1 cellular context compared by ENCODE assay signal in genomic region chr1:45012639-45013278, GRCh38.
A peak's percentile ranks its signal among the peaks of the same experiment; 100 is the strongest.
TF ChIP-seq lines count a peak whose summit lies in the region.

No MANE protein-coding gene starts in this region.

TF ChIP-seq in IMR-90, 13 proteins besides CTCF, POLR2A, EP300 and RAD21:
- TF ChIP-seq BHLHE40 (IDR thresholded peaks at IDR 0.05; ENCODE audit: low read depth, low read length) = no peak
- no peak for TF ChIP-seq MAZ (IDR thresholded peaks at IDR 0.05; ENCODE audit: borderline replicate concordance, low read depth, low read length)
- 0 out of 2 replicates have a peak, but pooled peaks have one; percentile 37 for TF ChIP-seq MXI1 (IDR thresholded peaks at IDR 0.05; ENCODE audit: borderline replicate concordance, low read depth, low read length)
- peak; percentile 39; the same call in 1 of the 2 replicates for TF ChIP-seq USF2 (IDR thresholded peaks at IDR 0.05; ENCODE audit: low read depth, low read length)
